In the genomic region with DNA sequence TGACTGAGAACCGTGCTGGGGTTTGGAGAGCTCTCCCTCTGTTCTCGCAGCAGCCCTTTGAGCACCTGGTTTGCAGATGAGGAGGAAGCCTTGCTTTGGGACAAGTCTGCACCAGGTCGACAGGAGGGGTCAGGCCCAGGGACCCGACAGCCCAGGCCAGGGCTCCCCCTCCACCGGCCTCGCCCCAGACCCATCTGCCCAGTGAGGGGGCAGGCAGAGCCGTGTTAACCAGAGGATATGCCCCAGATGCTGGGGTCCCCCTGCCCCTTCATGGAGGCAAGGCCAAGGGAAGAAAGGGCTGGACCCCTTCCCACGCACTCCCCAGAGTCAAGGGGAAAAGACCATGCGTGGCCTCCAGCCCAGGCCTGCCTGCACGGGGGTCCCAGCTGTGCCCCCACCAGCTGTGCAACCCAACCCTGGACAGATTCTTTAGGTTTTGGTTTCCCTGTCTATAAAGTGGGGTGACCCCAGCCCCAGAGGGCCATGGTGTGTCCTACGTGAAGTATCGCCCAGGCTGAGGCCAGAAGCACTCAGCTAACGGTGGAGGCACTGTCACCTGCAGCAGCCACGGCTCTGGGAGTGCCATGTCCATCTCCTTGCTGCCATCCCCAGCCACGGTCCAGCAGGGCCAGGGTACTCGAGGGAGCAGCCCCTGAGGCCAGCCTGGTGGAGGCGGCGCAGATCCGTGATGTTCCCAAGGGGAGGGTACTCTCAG, we compare ENCODE assay signal across 18 cellular contexts. TPM values are rescaled to one million over a fixed set of nuclear protein-coding genes. Genes with fewer than 3 reads are reported as not detected.
A peak's percentile ranks its signal among the peaks of the same experiment; 100 is the strongest.
DNase-seq lines count a peak whose midpoint lies in the region; ATAC-seq, FAIRE-seq and TF ChIP-seq lines count a peak whose summit lies in the region.
"Had no signal": no experiment of that assay in that cellular context is flagged by ENCODE, and none has a peak within 500 bp of the region (broad histone marks: within the 10 kb centered on the region; RNA-seq: fewer than 3 reads in every experiment).

No MANE protein-coding gene starts in this region.

- H3K4me3 ChIP-seq in pancreas (no peak overlapping the region), uterus (no peak overlapping the region)
- H3K4me3 ChIP-seq: colonic mucosa, heart left ventricle, skin epidermis had no signal

- DNase-seq in cardiac septum (ENCODE audit: low spot score) (peak; percentile 67), left ventricle myocardium superior (no peak), chondrocyte (ENCODE audit: low spot score) (peak; percentile 90), pancreas (peak in 4 of 6 donors; percentile 17 to 67 (median 39)), uterus (peak; percentile 13 to 20), SIG-M5 (lab: John Stamatoyannopoulos, UW) (no peak), HT-29 (ENCODE audit: low spot score) (no peak)
- DNase-seq: activated CD4-positive, alpha-beta T cell treated with anti-CD3 and anti-CD28 coated beads, Interleukin-2, amount 50 U/mL, for 4 hours; activated T-cell treated with anti-CD3 and anti-CD28 coated beads for 4 hours; colonic mucosa; MV-4-11; NCI-H2029 treated with DMSO at 0.1 percent for 48 hours; NCI-H510A; stimulated activated CD4-positive, alpha-beta T cell treated with anti-CD3 and anti-CD28 coated beads, Interleukin-4, amount 100 ng/mL, for 4 hours; T-helper 1 cell had no signal

- no peak for TF ChIP-seq CTCF in chondrocyte (IDR thresholded peaks at IDR 0.05)
- no peak for TF ChIP-seq CTCF in pancreas (IDR thresholded peaks at IDR 0.05)
- TF ChIP-seq CTCF in uterus (IDR thresholded peaks at IDR 0.05): no peak

- peaks cover 17 to 20% (median 20%) of the 10 kb centered on the region in 3 donors for H3K4me1 ChIP-seq in pancreas
- H3K4me1 ChIP-seq in uterus: peaks cover 5 to 28% of the 10 kb centered on the region in 2 donors

- H3K9me3 ChIP-seq in pancreas: no peaks in the 10 kb centered on the region
- H3K9me3 ChIP-seq in uterus: no peaks in the 10 kb centered on the region
- H3K9me3 ChIP-seq: colonic mucosa had no signal

- H3K36me3 ChIP-seq in pancreas: no peaks in the 10 kb centered on the region
- no peaks in the 10 kb centered on the region for H3K36me3 ChIP-seq in uterus
- H3K36me3 ChIP-seq: colonic mucosa, heart left ventricle had no signal

- peaks cover 2% of the 10 kb centered on the region for H3K27me3 Mint-ChIP-seq in chondrocyte (ENCODE audit: low read depth)

- H3K9me3 Mint-ChIP-seq in chondrocyte (ENCODE audit: low read depth): no peaks in the 10 kb centered on the region

- no peak overlapping the region for H3K27ac ChIP-seq in pancreas
- peak overlapping the region in 1 of 2 donors; percentile 26 for H3K27ac ChIP-seq in uterus
- H3K27ac ChIP-seq: colonic mucosa had no signal

- TF ChIP-seq POLR2A in uterus (IDR thresholded peaks at IDR 0.05): no peak

- H3K4me1 Mint-ChIP-seq in chondrocyte (ENCODE audit: low read depth): peaks cover 21% of the 10 kb centered on the region

- intact Hi-C loops in cardiac septum (cut with DNase I): loop anchor here (5.0 kb wide), 1 partner anchor 141 kb away; no protein-coding TSS in a partner anchor
- intact Hi-C loops in left ventricle myocardium superior (cut with micrococcal nuclease): no loop called here
- intact Hi-C loops in pancreas (cut with DNase I): no loop called here
- intact Hi-C loops in uterus (cut with DNase I; ENCODE audit: low total_unique reads): no loop called here

- H3K27me3 ChIP-seq in pancreas (no peaks in the 10 kb centered on the region), uterus (no peaks in the 10 kb centered on the region)
- H3K27me3 ChIP-seq: colonic mucosa, heart left ventricle had no signal

- H3K4me3 Mint-ChIP-seq in chondrocyte (ENCODE audit: unreplicated experiment): no peak overlapping the region

- ATAC-seq in left ventricle myocardium superior (no peak), pancreas (no peak), HG02938 (IDR thresholded peaks at IDR 0.05; ENCODE audit: unreplicated experiment) (no peak)
- ATAC-seq: heart left ventricle had no signal

- no peaks in the 10 kb centered on the region for H3K36me3 Mint-ChIP-seq in chondrocyte (ENCODE audit: low read depth)

- FAIRE-seq in pancreas (lab: Jason Lieb, UNC): no peak

- no peak overlapping the region for H3K27ac Mint-ChIP-seq in chondrocyte (ENCODE audit: unreplicated experiment)

- 87 to 91% methylated on average over 19 of the region's 19 CpGs for WGBS in pancreas, 2 donors

RNA-seq across cellular contexts. Expression of a gene that starts 4.8 kb away (rescaled TPM):
- total RNA-seq in cardiac septum: 9.7 TPM
- 7.4 TPM for total RNA-seq in left ventricle myocardium superior
- total RNA-seq in chondrocyte: 1.6 to 2.9 TPM (median 1.9 TPM) in 3 replicates
- 10 to 100 TPM in 2 of 6 donors, 1 to 10 TPM in 4; 6.6 to 19.2 (median 9.6) TPM for total RNA-seq in pancreas
- 10 to 100 TPM; 12.9 to 13.2 TPM for polyA plus RNA-seq in pancreas
- 10 to 100 TPM; 18.5 to 87.1 (median 21.9) TPM for total RNA-seq in uterus
- total RNA-seq in HT-29 (2014; rRNA removed; shearing (Covaris generic)): not detected in 2 replicates

Comparison
In these comparisons a context has a peak if more than half of its experiments do, and no peak if none do; other contexts are left out.
1. DNase-seq: peak in cardiac septum (single experiment), chondrocyte (single experiment), pancreas (4 of 6) and uterus (2 of 2); none in left ventricle myocardium superior (single experiment), SIG-M5 (single experiment) and HT-29 (single experiment).